In genomic region chr6:167020211-167020610, GRCh38 we compare ENCODE assay signal across 13 cellular contexts. TPM values are rescaled to one million over a fixed set of nuclear protein-coding genes. Genes with fewer than 3 reads are reported as not detected.
DNase-seq lines count a peak whose midpoint lies in the region; ATAC-seq and TF ChIP-seq lines count a peak whose summit lies in the region.
"Had no signal": no experiment of that assay in that cellular context is flagged by ENCODE, and none has a peak within 500 bp of the region (broad histone marks: within the 10 kb centered on the region; RNA-seq: fewer than 3 reads in every experiment).

No MANE protein-coding gene starts in this region.

- peak; percentile 92 for ATAC-seq in GM19372 (IDR thresholded peaks at IDR 0.05; ENCODE audit: low read depth, unreplicated experiment)
- peak; percentile 53 for ATAC-seq in HG02678 (IDR thresholded peaks at IDR 0.05; ENCODE audit: unreplicated experiment)
- ATAC-seq in HG03442 (IDR thresholded peaks at IDR 0.05; ENCODE audit: unreplicated experiment), result peak; percentile 84

- peak; percentile 53 for DNase-seq in GM10266 (ENCODE audit: extremely low spot score)
- DNase-seq in H4 (ENCODE audit: low spot score), result no peak
- no peak for DNase-seq in globus pallidus (ENCODE audit: low spot score)
- no peak for DNase-seq in amniotic stem cell (lab: John Stamatoyannopoulos, UW)
- no peak for DNase-seq in mesenteric fat pad (ENCODE audit: low spot score)
- DNase-seq: activated CD4-positive, alpha-beta T cell treated with anti-CD3 and anti-CD28 coated beads for 48 hours; activated naive CD4-positive, alpha-beta T cell; islet precursor cell; NCI-H1436 treated with DMSO at 0.1 percent for 48 hours; transverse colon had no signal

- no peak for TF ChIP-seq CTCF in GM10266 (IDR thresholded peaks at IDR 0.05; ENCODE audit: control insufficient read depth, insufficient read depth, low read depth, missing control alignments)

RNA-seq across cellular contexts. Expression of gene CEP43, which starts 21.0 kb away (rescaled TPM):
- total RNA-seq in H4 (2014; rRNA removed; shearing (Covaris generic)), result 16.7 and 17.4 TPM in 2 replicates
- 8.6 TPM for total RNA-seq in mesenteric fat pad
